15 cellular contexts compared by ENCODE assay signal in genomic region chr14:20295067-20295466, GRCh38. TPM values are rescaled to one million over a fixed set of nuclear protein-coding genes. Genes with fewer than 3 reads are reported as not detected.
DNase-seq lines count a peak whose midpoint lies in the region; ATAC-seq, FAIRE-seq and TF ChIP-seq lines count a peak whose summit lies in the region.
"Had no signal": no experiment of that assay in that cellular context is flagged by ENCODE, and none has a peak within 500 bp of the region (broad histone marks: within the 10 kb centered on the region; RNA-seq: fewer than 3 reads in every experiment).

No MANE protein-coding gene starts in this region.

- FAIRE-seq in GM18507 (lab: Jason Lieb, UNC), result peak; percentile 84

- ATAC-seq in GM21381 (IDR thresholded peaks at IDR 0.05; ENCODE audit: unreplicated experiment), result peak; percentile 76
- ATAC-seq in HG03095 (IDR thresholded peaks at IDR 0.05; ENCODE audit: unreplicated experiment), result peak; percentile 82
- peak; percentile 81 for ATAC-seq in activated B cell treated with CpG ODN at 0.5 μM for 24 hours (ENCODE audit: low read depth)
- ATAC-seq in left cardiac atrium, result no peak
- ATAC-seq in activated T-cell treated with anti-CD3 and anti-CD28 coated beads, Interleukin-2, amount 50 U/mL, for 4 hours, result no peak

- POLR2A ChIA-PET in activated B cell treated with CpG ODN at 0.5 μM for 24 hours (lab: Charles Lee), result interaction anchor here (1.6 kb wide), 1 partner anchor 9 kb away, joined by 3 read pairs; no protein-coding TSS in a partner anchor

- H3K9me3 Mint-ChIP-seq in activated B cell treated with CpG ODN at 0.5 μM for 24 hours, result no peaks in the 10 kb centered on the region
- H3K9me3 Mint-ChIP-seq in chondrocyte (ENCODE audit: low read depth), result no peaks in the 10 kb centered on the region
- no peaks in the 10 kb centered on the region for H3K9me3 Mint-ChIP-seq in activated T-cell treated with anti-CD3 and anti-CD28 coated beads, Interleukin-2, amount 50 U/mL, for 4 hours
- H3K9me3 Mint-ChIP-seq: stimulated activated naive CD8-positive, alpha-beta T cell treated with anti-CD3 and anti-CD28 coated beads, Interleukin-15, Interleukin-2, amounts not matched to agents 100 ng/mL and 50 ng/mL, for 24 hours had no signal

- TF ChIP-seq CTCF in activated B cell treated with CpG ODN at 0.5 μM for 24 hours (IDR thresholded peaks at IDR 0.05), result no peak
- TF ChIP-seq CTCF in chondrocyte (IDR thresholded peaks at IDR 0.05), result no peak

- intact Hi-C loops in activated B cell treated with CpG ODN at 0.5 μM for 24 hours (cut with micrococcal nuclease), result loop anchor here (1.0 kb wide), 1 partner anchor 72 kb away; no protein-coding TSS in a partner anchor
- intact Hi-C loops in left cardiac atrium (cut with DNase I), result no loop called here

- DNase-seq in GM18507 (ENCODE audit: extremely low spot score, insufficient read length, low read depth), result peak; percentile 8
- DNase-seq in activated B cell treated with CpG ODN at 0.5 μM for 24 hours, result no peak
- DNase-seq in chondrocyte (ENCODE audit: low spot score), result no peak
- DNase-seq in left cardiac atrium, result no peak
- DNase-seq in activated T-cell treated with anti-CD3 and anti-CD28 coated beads, Interleukin-2, amount 50 U/mL, for 4 hours, result no peak
- no peak for DNase-seq in substantia nigra (lab: John Stamatoyannopoulos, UW)
- DNase-seq: activated CD4-positive, alpha-beta T cell treated with anti-CD3 and anti-CD28 coated beads, Interleukin-2, amount 50 U/mL, for 48 hours; brain microvascular endothelial cell; foreskin melanocyte; NCI-H1105 had no signal

- H3K36me3 Mint-ChIP-seq in activated B cell treated with CpG ODN at 0.5 μM for 24 hours (ENCODE audit: low read depth) (peaks cover 83% of the 10 kb centered on the region), chondrocyte (ENCODE audit: low read depth) (peaks cover 42% of the 10 kb centered on the region)
- peaks cover 48% of the 10 kb centered on the region for H3K36me3 Mint-ChIP-seq in activated T-cell treated with anti-CD3 and anti-CD28 coated beads, Interleukin-2, amount 50 U/mL, for 4 hours (ENCODE audit: insufficient read depth)

- no peak overlapping the region for H3K4me3 Mint-ChIP-seq in activated B cell treated with CpG ODN at 0.5 μM for 24 hours
- no peak overlapping the region for H3K4me3 Mint-ChIP-seq in chondrocyte (ENCODE audit: unreplicated experiment)
- H3K4me3 Mint-ChIP-seq in activated T-cell treated with anti-CD3 and anti-CD28 coated beads, Interleukin-2, amount 50 U/mL, for 4 hours, result no peak overlapping the region
- H3K4me3 Mint-ChIP-seq: stimulated activated naive CD8-positive, alpha-beta T cell treated with anti-CD3 and anti-CD28 coated beads, Interleukin-15, Interleukin-2, amounts not matched to agents 100 ng/mL and 50 ng/mL, for 24 hours had no signal

- H3K27ac Mint-ChIP-seq in activated B cell treated with CpG ODN at 0.5 μM for 24 hours (peak overlapping the region; percentile 50), chondrocyte (ENCODE audit: unreplicated experiment) (no peak overlapping the region)
- H3K27ac Mint-ChIP-seq: stimulated activated naive CD8-positive, alpha-beta T cell treated with anti-CD3 and anti-CD28 coated beads, Interleukin-15, Interleukin-2, amounts not matched to agents 100 ng/mL and 50 ng/mL, for 24 hours had no signal

- no peaks in the 10 kb centered on the region for H3K27me3 Mint-ChIP-seq in activated B cell treated with CpG ODN at 0.5 μM for 24 hours
- H3K27me3 Mint-ChIP-seq in chondrocyte (ENCODE audit: low read depth), result no peaks in the 10 kb centered on the region
- H3K27me3 Mint-ChIP-seq in activated T-cell treated with anti-CD3 and anti-CD28 coated beads, Interleukin-2, amount 50 U/mL, for 4 hours (ENCODE audit: low read depth), result no peaks in the 10 kb centered on the region
- H3K27me3 Mint-ChIP-seq: stimulated activated naive CD8-positive, alpha-beta T cell treated with anti-CD3 and anti-CD28 coated beads, Interleukin-15, Interleukin-2, amounts not matched to agents 100 ng/mL and 50 ng/mL, for 24 hours had no signal

- CTCF ChIA-PET in activated B cell treated with CpG ODN at 0.5 μM for 24 hours (lab: Charles Lee), result interaction anchor here (0.7 kb wide), 1 partner anchor 504 kb away, joined by 3 read pairs; no protein-coding TSS in a partner anchor

- no peak overlapping the region for H3K27ac ChIP-seq in substantia nigra (ENCODE audit: low read depth, low read length, poor library complexity, severe bottlenecking)
- H3K27ac ChIP-seq: brain microvascular endothelial cell had no signal

- H3K4me1 Mint-ChIP-seq in activated B cell treated with CpG ODN at 0.5 μM for 24 hours, result peaks cover 26% of the 10 kb centered on the region
- no peaks in the 10 kb centered on the region for H3K4me1 Mint-ChIP-seq in chondrocyte (ENCODE audit: low read depth)
- H3K4me1 Mint-ChIP-seq in activated T-cell treated with anti-CD3 and anti-CD28 coated beads, Interleukin-2, amount 50 U/mL, for 4 hours (ENCODE audit: low read depth), result no peaks in the 10 kb centered on the region

RNA-seq across cellular contexts. Expression of gene TTC5, which starts 10.7 kb away (rescaled TPM):
- 25.0 and 32.7 TPM in 2 replicates for total RNA-seq in activated B cell treated with CpG ODN at 0.5 μM for 24 hours
- 16.3 to 29.5 TPM (median 17.3 TPM) in 3 replicates for total RNA-seq in chondrocyte
- total RNA-seq in left cardiac atrium, result 10 to 100 TPM in 1 of 2 donors, 1 to 10 TPM in 1; 7.6 to 13.3 TPM
- total RNA-seq in activated T-cell treated with anti-CD3 and anti-CD28 coated beads, Interleukin-2, amount 50 U/mL, for 4 hours, result 10 to 100 TPM; 40.3 to 41.9 (median 41.5) TPM

RNA-seq across cellular contexts. Expression of gene CCNB1IP1, which starts 38.0 kb away (rescaled TPM):
- total RNA-seq in activated B cell treated with CpG ODN at 0.5 μM for 24 hours (34.0 and 35.3 TPM in 2 replicates), chondrocyte (32.6 to 41.2 TPM (median 34.7 TPM) in 3 replicates), left cardiac atrium (10 to 100 TPM; 41.0 to 49.2 TPM)
- 10 to 100 TPM; 28.9 to 38.0 (median 33.0) TPM for total RNA-seq in activated T-cell treated with anti-CD3 and anti-CD28 coated beads, Interleukin-2, amount 50 U/mL, for 4 hours

RNA-seq across cellular contexts. Expression of gene PARP2, which starts 48.4 kb away (rescaled TPM):
- total RNA-seq in activated B cell treated with CpG ODN at 0.5 μM for 24 hours (17.1 and 19.5 TPM in 2 replicates), chondrocyte (16.2 to 27.3 TPM (median 19.4 TPM) in 3 replicates), left cardiac atrium (10 to 100 TPM; 12.5 to 13.6 TPM)
- 10 to 100 TPM; 16.9 to 22.9 (median 22.1) TPM for total RNA-seq in activated T-cell treated with anti-CD3 and anti-CD28 coated beads, Interleukin-2, amount 50 U/mL, for 4 hours

RNA-seq across cellular contexts. Expression of gene OR11H4, which starts 56.0 kb away (rescaled TPM):
- total RNA-seq in activated B cell treated with CpG ODN at 0.5 μM for 24 hours, result not detected in 2 replicates
- not detected in 3 replicates for total RNA-seq in chondrocyte
- total RNA-seq in left cardiac atrium, result not detected
- total RNA-seq in activated T-cell treated with anti-CD3 and anti-CD28 coated beads, Interleukin-2, amount 50 U/mL, for 4 hours, result not detected
- total RNA-seq: H4, mononuclear cell had no signal

Comparison
In these comparisons a context has a peak if more than half of its experiments do, and no peak if none do; other contexts are left out.
1. ATAC-seq: peak in GM21381 (single experiment), HG03095 (single experiment) and activated B cell treated with CpG ODN at 0.5 μM for 24 hours (single experiment); none in left cardiac atrium (0 of 2) and activated T-cell treated with anti-CD3 and anti-CD28 coated beads, Interleukin-2, amount 50 U/mL, for 4 hours (0 of 2).